In the genomic region with DNA sequence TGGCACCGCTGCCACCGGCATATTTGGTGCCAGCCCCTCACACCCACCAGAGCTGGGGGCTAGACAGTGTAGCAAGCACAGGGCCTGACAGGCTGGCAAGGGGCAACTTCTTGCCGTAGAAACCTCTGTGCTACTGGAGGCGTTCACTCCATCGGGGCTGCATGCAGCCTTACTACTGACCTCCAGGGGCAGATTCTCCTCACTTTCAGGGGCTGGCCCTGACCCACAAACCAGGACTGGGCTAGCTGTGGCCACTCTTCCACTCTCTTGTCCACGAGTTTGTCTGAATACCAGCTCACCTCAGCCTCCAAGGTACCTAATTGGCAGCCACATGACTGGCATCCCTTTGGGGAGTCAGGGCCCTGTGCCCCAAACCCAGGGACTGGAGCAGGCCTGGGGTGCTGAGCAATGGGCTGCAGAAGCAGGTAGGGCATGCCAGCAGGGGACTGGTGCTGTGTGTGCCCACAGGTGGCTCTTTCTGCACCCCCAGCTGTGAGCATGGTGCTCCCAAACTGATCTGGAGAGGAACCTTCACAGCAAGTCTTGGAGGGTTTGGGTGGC, we compare ENCODE assay signal across 13 cellular contexts. TPM values are rescaled to one million over a fixed set of nuclear protein-coding genes. Genes with fewer than 3 reads are reported as not detected.
DNase-seq lines count a peak whose midpoint lies in the region; TF ChIP-seq lines count a peak whose summit lies in the region.
"Had no signal": no experiment of that assay in that cellular context is flagged by ENCODE, and none has a peak within 500 bp of the region (broad histone marks: within the 10 kb centered on the region; RNA-seq: fewer than 3 reads in every experiment).

No MANE protein-coding gene starts in this region.

- H2AK5ac ChIP-seq in H9 (ENCODE audit: insufficient read length, low read length) (no peak overlapping the region), mesendoderm (ENCODE audit: low read length) (no peak overlapping the region)

- no peak overlapping the region for H4K91ac ChIP-seq in H9 (ENCODE audit: insufficient read length, low read depth, low read length)

- H2BK120ac ChIP-seq in H9 (ENCODE audit: low read depth, low read length, poor library complexity, severe bottlenecking) = no peak overlapping the region
- H2BK120ac ChIP-seq in mesendoderm (ENCODE audit: low read depth, low read length) = no peak overlapping the region

- H3K27me3 Mint-ChIP-seq in H9 (ENCODE audit: low read depth) (peaks cover 93% of the 10 kb centered on the region), brain (peaks cover 52% of the 10 kb centered on the region)

- TF ChIP-seq CTCF in H9 (conservative IDR thresholded peaks at IDR 0.05) (peak; percentile 62), brain (conservative IDR thresholded peaks at IDR 0.05) (peak in 1 of 2 experiments; percentile 44)

- no peak overlapping the region for H3T11ph ChIP-seq in H9 (ENCODE audit: low read length)

- H3K9me3 ChIP-seq in H9 (ENCODE audit: control insufficient read depth, low read depth, low read length) = no peaks in the 10 kb centered on the region

- H3K36me3 Mint-ChIP-seq in H9 (ENCODE audit: insufficient read depth in 1 of 3, low read depth in 3 of 3) (no peaks in the 10 kb centered on the region; a peak in 1 of 7 replicates), brain (no peaks in the 10 kb centered on the region)
- H3K36me3 Mint-ChIP-seq: activated naive CD8-positive, alpha-beta T cell treated with anti-CD3 and anti-CD28 coated beads, Interleukin-2, amount 10 ng/mL, durations not matched to agents 7 days and 5 days; naive thymus-derived CD8-positive, alpha-beta T cell had no signal

- H3K23me2 ChIP-seq in H9 (ENCODE audit: insufficient read length, low read depth, low read length, poor library complexity, severe bottlenecking) = peaks cover 16% of the 10 kb centered on the region

- H3K4me1 Mint-ChIP-seq in H9 (peaks cover 14 to 31% of the 10 kb centered on the region in 2 experiments), brain (peaks cover 77% of the 10 kb centered on the region)

- no peak overlapping the region for H3K56ac ChIP-seq in H9 (ENCODE audit: insufficient read length, low read depth, low read length)
- H3K56ac ChIP-seq in mesendoderm (ENCODE audit: low read length) = no peak overlapping the region

- H3K4ac ChIP-seq in H9 (ENCODE audit: low read depth, low read length) (no peak overlapping the region), mesendoderm (ENCODE audit: low read depth, low read length) (no peak overlapping the region)

- no peak overlapping the region for H3K27ac Mint-ChIP-seq in H9
- peak overlapping the region in 2 of 5 experiments; percentile 39 to 90 for H3K27ac Mint-ChIP-seq in brain
- H3K27ac Mint-ChIP-seq: activated naive CD8-positive, alpha-beta T cell treated with anti-CD3 and anti-CD28 coated beads, Interleukin-2, amount 10 ng/mL, durations not matched to agents 7 days and 5 days; naive thymus-derived CD8-positive, alpha-beta T cell had no signal

- H3K27ac ChIP-seq in H9 (ENCODE audit: insufficient read length, low read depth, low read length) = no peak overlapping the region
- H3K27ac ChIP-seq in mesendoderm (ENCODE audit: low read depth, low read length) = no peak overlapping the region
- H3K27ac ChIP-seq: SK-N-MC had no signal

- H3K9ac ChIP-seq in H9 (ENCODE audit: extremely low read depth, insufficient read length, low read length) (no peak overlapping the region), mesendoderm (ENCODE audit: low read length) (no peak overlapping the region)

- H3K79me1 ChIP-seq in H9 (ENCODE audit: insufficient read depth, low read depth, low read length, poor library complexity, severe bottlenecking) (no peaks in the 10 kb centered on the region), mesendoderm (ENCODE audit: low read length) (no peaks in the 10 kb centered on the region)

- H3K4me3 ChIP-seq in mesendoderm (ENCODE audit: low read length) = no peak overlapping the region
- H3K4me3 ChIP-seq: SK-N-MC had no signal

- no peak overlapping the region for H3K23ac ChIP-seq in H9 (ENCODE audit: insufficient read length, low read depth, low read length)
- H3K23ac ChIP-seq in mesendoderm (ENCODE audit: low read length) = no peak overlapping the region

- no peak overlapping the region for H3K4me3 Mint-ChIP-seq in H9
- H3K4me3 Mint-ChIP-seq in brain = peak overlapping the region in 4 of 5 experiments; percentile 4 to 89 (median 48)
- H3K4me3 Mint-ChIP-seq: activated naive CD8-positive, alpha-beta T cell treated with anti-CD3 and anti-CD28 coated beads, Interleukin-2, amount 10 ng/mL, durations not matched to agents 7 days and 5 days; naive thymus-derived CD8-positive, alpha-beta T cell had no signal

- no peak overlapping the region for H4K5ac ChIP-seq in H9 (ENCODE audit: insufficient read length, low read depth, low read length)
- H4K5ac ChIP-seq in mesendoderm (ENCODE audit: low read length) = no peak overlapping the region

- DNase-seq in AG20443 (ENCODE audit: low spot score) = peak; percentile 48
- DNase-seq in H9 = peak; percentile 47
- DNase-seq in mesendoderm = peak; percentile 52
- DNase-seq in COLO829 (ENCODE audit: low spot score) = no peak
- no peak for DNase-seq in NK-92 treated with Interleukin-12 subunit alpha and Interleukin-12 subunit beta, amount 100 ng/mL, for 24 hours (lab: John Stamatoyannopoulos, UW)
- DNase-seq in H4 (ENCODE audit: low spot score) = no peak
- DNase-seq in hippocampal formation (lab: John Stamatoyannopoulos, UW) = no peak
- DNase-seq: activated CD4-positive, alpha-beta T cell treated with anti-CD3 and anti-CD28 coated beads, Interleukin-2, amount 50 U/mL, for 48 hours; activated naive CD8-positive, alpha-beta T cell treated with anti-CD3 and anti-CD28 coated beads, Interleukin-2, amount 10 ng/mL, durations not matched to agents 7 days and 5 days; naive thymus-derived CD8-positive, alpha-beta T cell; NCI-H2107 had no signal

- H3K27me3 ChIP-seq in H9 (ENCODE audit: insufficient read depth, low read length) (peaks cover 64% of the 10 kb centered on the region), mesendoderm (ENCODE audit: insufficient read depth, low read length, poor library complexity) (peaks cover 48% of the 10 kb centered on the region)

- no peak overlapping the region for H2BK12ac ChIP-seq in H9 (ENCODE audit: insufficient read length, low read depth, low read length)

- no peak overlapping the region for H2BK15ac ChIP-seq in H9 (ENCODE audit: low read depth, low read length)
- H2BK15ac ChIP-seq in mesendoderm (replicated peaks; ENCODE audit: low read depth) = no peak overlapping the region

- H3K14ac ChIP-seq in H9 (ENCODE audit: insufficient read depth, low read length) = no peak overlapping the region; the same call in 1 of the 2 replicates

- no peaks in the 10 kb centered on the region for H3K36me3 ChIP-seq in mesendoderm (ENCODE audit: control insufficient read depth, insufficient read depth, low read length)

- no peak overlapping the region for H3K18ac ChIP-seq in H9 (ENCODE audit: insufficient read length, low read depth, low read length)
- H3K18ac ChIP-seq in mesendoderm (ENCODE audit: low read length) = no peak overlapping the region

- H2BK5ac ChIP-seq in H9 (ENCODE audit: insufficient read length, low read length) (no peak overlapping the region), mesendoderm (ENCODE audit: low read length) (no peak overlapping the region)

- H3K9me3 Mint-ChIP-seq in H9 (no peaks in the 10 kb centered on the region; a peak in 2 of 5 replicates), brain (peaks cover 0 to 5% (median 0%) of the 10 kb centered on the region in 5 experiments)
- H3K9me3 Mint-ChIP-seq: activated naive CD8-positive, alpha-beta T cell treated with anti-CD3 and anti-CD28 coated beads, Interleukin-2, amount 10 ng/mL, durations not matched to agents 7 days and 5 days; naive thymus-derived CD8-positive, alpha-beta T cell had no signal

- no CpG with 5 or more reads among the region's 6 CpGs for WGBS in H9 (ENCODE audit: extremely low coverage, insufficient read length, low lambda C conversion rate)
- no CpG with 5 or more reads among the region's 6 CpGs for WGBS in mesendoderm (ENCODE audit: extremely low coverage, insufficient coverage, low lambda C conversion rate)

- H4K8ac ChIP-seq in H9 (replicated peaks; ENCODE audit: insufficient read length, low read depth, low read length) = no peak overlapping the region
- H4K8ac ChIP-seq in mesendoderm (ENCODE audit: low read depth, low read length) = no peak overlapping the region

- H2BK20ac ChIP-seq in H9 (ENCODE audit: low read depth, low read length, poor library complexity, severe bottlenecking) = no peak overlapping the region

- H3K4me1 ChIP-seq in H9 (ENCODE audit: insufficient read depth, low read length) (no peaks in the 10 kb centered on the region), mesendoderm (ENCODE audit: control insufficient read depth, low read depth, low read length) (peaks cover 2% of the 10 kb centered on the region)

- H3K79me2 ChIP-seq in H9 (ENCODE audit: insufficient read depth, low read length) = no peaks in the 10 kb centered on the region
- H3K79me2 ChIP-seq in mesendoderm (ENCODE audit: control insufficient read depth, insufficient read depth, low read length) = no peaks in the 10 kb centered on the region

- H2AFZ ChIP-seq in H9 (ENCODE audit: low read length) = no peak overlapping the region

- no peak overlapping the region for H3K4me2 ChIP-seq in H9 (ENCODE audit: insufficient read depth, insufficient read length, low read length)
- H3K4me2 ChIP-seq in mesendoderm (ENCODE audit: low read length) = no peak overlapping the region

- H4K20me1 ChIP-seq in H9 (ENCODE audit: control insufficient read depth, insufficient read depth, insufficient read length) = no peaks in the 10 kb centered on the region

RNA-seq across cellular contexts. Expression of gene LMO1, which starts 2.1 kb away (rescaled TPM):
- 0.39 and 0.50 TPM in 2 replicates for total RNA-seq in H9 (2021)
- 0.93 TPM for polyA plus RNA-seq in brain (ENCODE audit: insufficient read depth, low read depth, low replicate concordance)
- 0.65 TPM for polyA plus RNA-seq in mesendoderm (2013, experiment 1 of 2)
- polyA plus RNA-seq in mesendoderm (2013, experiment 2 of 2) = 0.59 TPM
- 0.46 TPM in 1 of 2 replicates, not detected in the other for total RNA-seq in H4 (2014; rRNA removed; shearing (Covaris generic))
- total RNA-seq: activated naive CD8-positive, alpha-beta T cell treated with anti-CD3 and anti-CD28 coated beads, Interleukin-2, amount 10 ng/mL, durations not matched to agents 7 days and 5 days; naive thymus-derived CD8-positive, alpha-beta T cell had no signal
- polyA plus RNA-seq: naive thymus-derived CD8-positive, alpha-beta T cell had no signal

Comparison
In these comparisons a context has a peak if more than half of its experiments do, and no peak if none do; other contexts are left out.
1. DNase-seq: peak in AG20443 (single experiment), H9 (single experiment) and mesendoderm (single experiment); none in COLO829 (single experiment), NK-92 treated with Interleukin-12 subunit alpha and Interleukin-12 subunit beta, amount 100 ng/mL, for 24 hours (single experiment), H4 (single experiment) and hippocampal formation (0 of 2).
2. H3K4me3 Mint-ChIP-seq: peak in brain (4 of 5); none in H9 (0 of 2).